In genomic region chr7:70654146-70654545, GRCh38 we compare ENCODE assay signal across 28 cellular contexts.
"Had no signal": no experiment of that assay in that cellular context is flagged by ENCODE, and none has a peak within 500 bp of the region (broad histone marks: within the 10 kb centered on the region; RNA-seq: fewer than 3 reads in every experiment).

No MANE protein-coding gene starts in this region.

- ATAC-seq: stimulated activated effector memory CD8-positive, alpha-beta T cell treated with anti-CD3 and anti-CD28 coated beads, Interleukin-12 subunit alpha, Interleukin-12 subunit beta, amount 100 ng/mL, for 72 hours; stimulated activated memory B cell treated with anti-CD40 and anti-IgM and Interleukin-4, amounts not matched to agents 10 μg/mL and 1 μg/mL and 100 μg/mL, for 72 hours; stimulated activated naive B cell treated with anti-CD40 and anti-IgM and Interleukin-4, amounts not matched to agents 10 μg/mL and 1 μg/mL and 100 μg/mL, for 72 hours; stimulated activated naive CD8-positive, alpha-beta T cell treated with anti-CD3 and anti-CD28 coated beads, Interleukin-15, amount 100 ng/mL, for 72 hours; stimulated activated naive CD8-positive, alpha-beta T cell treated with anti-CD3 and anti-CD28 coated beads, Interleukin-15, Interleukin-2, amounts not matched to agents 100 U/mL and 50 U/mL, for 24 hours; upper lobe of right lung had no signal

- H3K4me3 Mint-ChIP-seq: stimulated activated effector memory CD8-positive, alpha-beta T cell treated with anti-CD3 and anti-CD28 coated beads, Interleukin-12 subunit alpha, Interleukin-12 subunit beta, amount 100 ng/mL, for 72 hours; stimulated activated memory B cell treated with anti-CD40 and anti-IgM and Interleukin-4, amounts not matched to agents 10 μg/mL and 1 μg/mL and 100 μg/mL, for 72 hours; stimulated activated naive B cell treated with anti-CD40 and anti-IgM and Interleukin-4, amounts not matched to agents 10 μg/mL and 1 μg/mL and 100 μg/mL, for 72 hours; stimulated activated naive CD8-positive, alpha-beta T cell treated with anti-CD3 and anti-CD28 coated beads, Interleukin-15, amount 100 ng/mL, for 72 hours; stimulated activated naive CD8-positive, alpha-beta T cell treated with anti-CD3 and anti-CD28 coated beads, Interleukin-15, Interleukin-2, amounts not matched to agents 100 ng/mL and 50 ng/mL, for 24 hours; type B pancreatic cell had no signal

- H3K4me1 Mint-ChIP-seq: stimulated activated memory B cell treated with anti-CD40 and anti-IgM and Interleukin-4, amounts not matched to agents 10 μg/mL and 1 μg/mL and 100 μg/mL, for 72 hours; stimulated activated naive B cell treated with anti-CD40 and anti-IgM and Interleukin-4, amounts not matched to agents 10 μg/mL and 1 μg/mL and 100 μg/mL, for 72 hours had no signal

- H3K9me3 Mint-ChIP-seq: stimulated activated effector memory CD8-positive, alpha-beta T cell treated with anti-CD3 and anti-CD28 coated beads, Interleukin-12 subunit alpha, Interleukin-12 subunit beta, amount 100 ng/mL, for 72 hours; stimulated activated memory B cell treated with anti-CD40 and anti-IgM and Interleukin-4, amounts not matched to agents 10 μg/mL and 1 μg/mL and 100 μg/mL, for 72 hours; type B pancreatic cell had no signal

- FAIRE-seq: urothelium cell line had no signal

- H3K27ac Mint-ChIP-seq: stimulated activated effector memory CD8-positive, alpha-beta T cell treated with anti-CD3 and anti-CD28 coated beads, Interleukin-12 subunit alpha, Interleukin-12 subunit beta, amount 100 ng/mL, for 72 hours; stimulated activated memory B cell treated with anti-CD40 and anti-IgM and Interleukin-4, amounts not matched to agents 10 μg/mL and 1 μg/mL and 100 μg/mL, for 72 hours; stimulated activated naive B cell treated with anti-CD40 and anti-IgM and Interleukin-4, amounts not matched to agents 10 μg/mL and 1 μg/mL and 100 μg/mL, for 72 hours; stimulated activated naive CD8-positive, alpha-beta T cell treated with anti-CD3 and anti-CD28 coated beads, Interleukin-15, amount 100 ng/mL, for 72 hours; stimulated activated naive CD8-positive, alpha-beta T cell treated with anti-CD3 and anti-CD28 coated beads, Interleukin-15, Interleukin-2, amounts not matched to agents 100 ng/mL and 50 ng/mL, for 24 hours; type B pancreatic cell had no signal

- H3K27me3 ChIP-seq: stomach, suprapubic skin, testis, thyroid gland, tibial artery, tibial nerve, transverse colon, upper lobe of left lung, upper lobe of right lung, uterus, vagina had no signal

- DNase-seq: stimulated activated CD4-positive, alpha-beta T cell treated with anti-CD3 and anti-CD28 coated beads, Interleukin-2, amount 100 ng/mL, for 48 hours; stimulated activated CD4-positive, alpha-beta T cell treated with anti-CD3 and anti-CD28 coated beads, Interleukin-4, amount 100 ng/mL, for 1 hour; stimulated activated CD4-positive, alpha-beta T cell treated with anti-CD3 and anti-CD28 coated beads, Interleukin-4, amount 100 ng/mL, for 24 hours; stimulated activated CD4-positive, alpha-beta T cell treated with anti-CD3 and anti-CD28 coated beads, Interleukin-4, amount 100 ng/mL, for 4 hours; stimulated activated CD8-positive, alpha-beta memory T cell treated with anti-CD3 and anti-CD28 coated beads, Interleukin-4, amount 100 ng/mL, for 48 hours; stimulated activated naive B cell treated with anti-CD40 and anti-IgM and Interleukin-4, amounts not matched to agents 10 μg/mL and 1 μg/mL and 100 μg/mL, for 72 hours; stimulated activated naive CD4-positive, alpha-beta T cell; stimulated activated naive CD4-positive, alpha-beta T cell treated with Interleukin-2 at 50 U/mL for 16 hours; stimulated activated naive CD8-positive, alpha-beta T cell treated with anti-CD3 and anti-CD28 coated beads, Interleukin-15, amount 100 ng/mL, for 72 hours; stimulated activated naive CD8-positive, alpha-beta T cell treated with anti-CD3 and anti-CD28 coated beads, Interleukin-15, Interleukin-2, amounts not matched to agents 100 U/mL and 50 U/mL, for 24 hours; stomach; testis; thyroid gland; tibial artery; transverse colon; trophoblast cell; upper lobe of left lung; upper lobe of right lung; uterus had no signal

- H3K4me1 ChIP-seq: suprapubic skin, testis, thyroid gland, tibial nerve, transverse colon, upper lobe of left lung, upper lobe of right lung, uterus, vagina had no signal

- H3K9me3 ChIP-seq: stomach, suprapubic skin, testis, thoracic aorta, thyroid gland, tibial artery, tibial nerve, transverse colon, upper lobe of left lung, upper lobe of right lung, uterus, vagina had no signal

- H3K27ac ChIP-seq: stomach, suprapubic skin, testis, thoracic aorta, thyroid gland, tibial artery, transverse colon, upper lobe of left lung, upper lobe of right lung, uterus, vagina had no signal

- H3K4me3 ChIP-seq: stomach, suprapubic skin, testis, thoracic aorta, thyroid gland, tibial artery, tibial nerve, transverse colon, upper lobe of left lung, upper lobe of right lung, uterus, vagina had no signal

- H3K27me3 Mint-ChIP-seq: stimulated activated memory B cell treated with anti-CD40 and anti-IgM and Interleukin-4, amounts not matched to agents 10 μg/mL and 1 μg/mL and 100 μg/mL, for 72 hours; stimulated activated naive B cell treated with anti-CD40 and anti-IgM and Interleukin-4, amounts not matched to agents 10 μg/mL and 1 μg/mL and 100 μg/mL, for 72 hours; type B pancreatic cell had no signal

- H3K36me3 ChIP-seq: stomach, suprapubic skin, thoracic aorta, thyroid gland, tibial artery, tibial nerve, transverse colon, upper lobe of left lung, upper lobe of right lung, uterus, vagina had no signal

- H3K36me3 Mint-ChIP-seq: stimulated activated effector memory CD8-positive, alpha-beta T cell treated with anti-CD3 and anti-CD28 coated beads, Interleukin-12 subunit alpha, Interleukin-12 subunit beta, amount 100 ng/mL, for 72 hours had no signal
